In the genomic region with DNA sequence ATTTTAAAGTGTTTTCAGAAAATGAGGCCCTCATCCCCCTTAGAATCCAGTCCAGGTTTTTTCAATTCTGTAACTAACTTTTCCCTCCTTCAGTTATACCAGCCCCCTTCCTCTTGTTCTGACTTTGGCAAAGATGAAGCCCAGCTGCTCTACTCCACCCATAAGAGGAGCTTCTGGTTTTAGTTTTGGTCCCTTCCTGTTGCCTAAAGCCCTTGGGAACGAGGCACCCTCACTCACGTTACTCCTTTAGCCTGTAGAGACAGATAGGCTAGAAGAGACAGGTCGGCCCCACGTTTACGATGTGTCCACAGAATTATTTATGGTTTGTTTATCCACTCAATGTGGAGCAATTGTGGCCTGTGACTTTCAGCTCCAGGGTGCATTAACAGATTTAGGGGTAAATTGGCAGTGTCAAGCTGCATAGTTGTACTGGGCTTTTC, we compare ENCODE assay signal across 17 cellular contexts.
A peak's percentile ranks its signal among the peaks of the same experiment; 100 is the strongest.
DNase-seq lines count a peak whose midpoint lies in the region; FAIRE-seq and TF ChIP-seq lines count a peak whose summit lies in the region.
"Had no signal": no experiment of that assay in that cellular context is flagged by ENCODE, and none has a peak within 500 bp of the region (broad histone marks: within the 10 kb centered on the region; RNA-seq: fewer than 3 reads in every experiment).

No MANE protein-coding gene starts in this region.

- TF ChIP-seq EP300 in sigmoid colon (IDR thresholded peaks at IDR 0.05) = no peak

- TF ChIP-seq CTCF in sigmoid colon (IDR thresholded peaks at IDR 0.05) (no peak), D721Med (IDR thresholded peaks at IDR 0.05; ENCODE audit: insufficient read depth, missing control alignments) (no peak)

- H3K4me1 ChIP-seq in sigmoid colon = peaks cover 0 to 14% (median 13%) of the 10 kb centered on the region in 4 donors

- no peak for TF ChIP-seq POLR2A in sigmoid colon (IDR thresholded peaks at IDR 0.05)

- no peaks in the 10 kb centered on the region for H3K36me3 ChIP-seq in sigmoid colon

- FAIRE-seq in RCC 7860 (lab: Jason Lieb, UNC) = no peak
- no peak for FAIRE-seq in D721Med (lab: Jason Lieb, UNC)
- FAIRE-seq: HTR-8/SVneo had no signal

- no peaks in the 10 kb centered on the region for H3K27me3 ChIP-seq in sigmoid colon

- H3K9me3 ChIP-seq in sigmoid colon = no peaks in the 10 kb centered on the region

- peak overlapping the region in 3 of 4 donors; percentile 45 to 61 (median 46) for H3K27ac ChIP-seq in sigmoid colon

- H3K4me3 ChIP-seq in sigmoid colon = no peak overlapping the region
- H3K4me3 ChIP-seq: lung had no signal

- 16 to 26% methylated on average over 5 of the region's 5 CpGs for WGBS in sigmoid colon, 2 donors

- intact Hi-C loops in sigmoid colon (cut with DNase I) = no loop called here

- DNase-seq in NCI-H510A treated with DMSO at 0.1 percent for 48 hours (lab: John Stamatoyannopoulos, UW) (peak; percentile 32), NCI-H510A (lab: John Stamatoyannopoulos, UW) (no peak), MV-4-11 (lab: John Stamatoyannopoulos, UW) (peak; percentile 45), SHP77 treated with DMSO at 0.1 percent for 48 hours (lab: John Stamatoyannopoulos, UW) (peak; percentile 78), sigmoid colon (no peak), RCC 7860 (ENCODE audit: low spot score) (no peak), HUDEP-2 (lab: John Stamatoyannopoulos, UW; ENCODE audit: unreplicated experiment in 76 of 76) (no peak), D721Med (ENCODE audit: insufficient read length, low spot score) (no peak)
- DNase-seq: activated CD4-positive, alpha-beta memory T cell treated with anti-CD3 and anti-CD28 coated beads, Interleukin-2, amount 10 ng/mL, durations not matched to agents 7 days and 5 days; caudate nucleus; endodermal cell; foreskin melanocyte; Right ventricle myocardium superior; stimulated activated CD4-positive, alpha-beta T cell treated with anti-CD3 and anti-CD28 coated beads, Interleukin-4, amount 100 ng/mL, for 1 hour; T1000 had no signal

Comparison
In these comparisons a context has a peak if more than half of its experiments do, and no peak if none do; other contexts are left out.
1. DNase-seq: peak in NCI-H510A treated with DMSO at 0.1 percent for 48 hours (single experiment), MV-4-11 (single experiment) and SHP77 treated with DMSO at 0.1 percent for 48 hours (single experiment); none in NCI-H510A (single experiment), sigmoid colon (single experiment), RCC 7860 (single experiment), HUDEP-2 (0 of 76) and D721Med (single experiment).